9 cellular contexts compared by ENCODE assay signal in genomic region chr12:109428038-109428629, GRCh38. TPM values are rescaled to one million over a fixed set of nuclear protein-coding genes. Genes with fewer than 3 reads are reported as not detected.
DNase-seq lines count a peak whose midpoint lies in the region; ATAC-seq and TF ChIP-seq lines count a peak whose summit lies in the region.
"Had no signal": no experiment of that assay in that cellular context is flagged by ENCODE, and none has a peak within 500 bp of the region (broad histone marks: within the 10 kb centered on the region; RNA-seq: fewer than 3 reads in every experiment).

No MANE protein-coding gene starts in this region.

- DNase-seq in NCI-H1436 (lab: John Stamatoyannopoulos, UW) (peak; percentile 67), NCI-H1436 treated with DMSO at 0.1 percent for 48 hours (lab: John Stamatoyannopoulos, UW) (no peak), KBM-7 (peak; percentile 84), PC-9 (peak; percentile 50 to 67), fibroblast of mammary gland (ENCODE audit: low read depth) (peak; percentile 82), neural progenitor cell (ENCODE audit: low spot score) (peak; percentile 28), stomach (peak; percentile 81)
- DNase-seq in activated T-cell treated with anti-CD3 and anti-CD28 coated beads, Interleukin-2, amount 50 U/mL, for 4 hours: peak; percentile 70

- H3K36me3 ChIP-seq in PC-9 (ENCODE audit: low read depth): no peaks in the 10 kb centered on the region
- no peaks in the 10 kb centered on the region for H3K36me3 ChIP-seq in neural progenitor cell
- no peaks in the 10 kb centered on the region for H3K36me3 ChIP-seq in stomach
- H3K36me3 ChIP-seq: BLaER1 had no signal

- H3K9me3 Mint-ChIP-seq in activated T-cell treated with anti-CD3 and anti-CD28 coated beads, Interleukin-2, amount 50 U/mL, for 4 hours: no peaks in the 10 kb centered on the region
- peaks cover 4% of the 10 kb centered on the region for H3K9me3 Mint-ChIP-seq in neural progenitor cell

- WGBS in stomach, 5 donors: 19 to 22% (median 21%) methylated on average over 8 of the region's 8 CpGs

- ATAC-seq in activated T-cell treated with anti-CD3 and anti-CD28 coated beads, Interleukin-2, amount 50 U/mL, for 4 hours: peak; percentile 86 to 91

- H3K9ac ChIP-seq in neural progenitor cell: no peak overlapping the region
- H3K9ac ChIP-seq: BLaER1 had no signal

- BruUV-seq in PC-9 (replicated peaks; lab: Mats Ljungman, UMichigan): no TSS peak

- H4K20me1 ChIP-seq in PC-9 (ENCODE audit: insufficient read depth): no peaks in the 10 kb centered on the region
- H4K20me1 ChIP-seq in neural progenitor cell (ENCODE audit: low read depth): no peaks in the 10 kb centered on the region
- H4K20me1 ChIP-seq: BLaER1 had no signal

- peak; percentile 94 for TF ChIP-seq CTCF in PC-9 (conservative IDR thresholded peaks at IDR 0.05)
- peak; percentile 99 for TF ChIP-seq CTCF in fibroblast of mammary gland (conservative IDR thresholded peaks at IDR 0.05; ENCODE audit: control insufficient read depth, insufficient read depth, low read depth, low read length)
- TF ChIP-seq CTCF in neural progenitor cell (IDR thresholded peaks at IDR 0.05): peak; percentile 75
- TF ChIP-seq CTCF in stomach (IDR thresholded peaks at IDR 0.05): peak in 6 of 7 experiments; percentile 19 to 93 (median 86)

- H3K4me2 ChIP-seq in PC-9 (no peak overlapping the region), neural progenitor cell (no peak overlapping the region)
- H3K4me2 ChIP-seq: BLaER1 had no signal

- in situ Hi-C loops in KBM-7 (cut with MboI; ENCODE audit: low pct_unique_long_range_greater_than_20kb, low sequenced_read_pairs): no loop called here

- H3K4me3 ChIP-seq in PC-9 (no peak overlapping the region), fibroblast of mammary gland (ENCODE audit: control insufficient read depth, low read depth, low read length) (no peak overlapping the region), neural progenitor cell (no peak overlapping the region), stomach (no peak overlapping the region)
- H3K4me3 ChIP-seq: BLaER1 had no signal

- POLR2A ChIA-PET in PC-9 (lab: Charles Lee; ENCODE audit: unreplicated experiment): interaction anchor here (0.6 kb wide), 2 partner anchors 46 to 66 kb away, joined by 3 to 7 read pairs; no protein-coding TSS in a partner anchor

- H2AFZ ChIP-seq in PC-9 (no peak overlapping the region), neural progenitor cell (replicated peaks) (no peak overlapping the region)

- H3K4me1 Mint-ChIP-seq in activated T-cell treated with anti-CD3 and anti-CD28 coated beads, Interleukin-2, amount 50 U/mL, for 4 hours (ENCODE audit: low read depth): peaks cover 5% of the 10 kb centered on the region
- H3K4me1 Mint-ChIP-seq in neural progenitor cell: peaks cover 8% of the 10 kb centered on the region

- H3K79me2 ChIP-seq in PC-9 (ENCODE audit: low read depth) (no peaks in the 10 kb centered on the region), neural progenitor cell (ENCODE audit: low read depth) (no peaks in the 10 kb centered on the region)

- no peaks in the 10 kb centered on the region for H3K9me2 ChIP-seq in PC-9 (ENCODE audit: insufficient read depth)

- H3K27me3 Mint-ChIP-seq in activated T-cell treated with anti-CD3 and anti-CD28 coated beads, Interleukin-2, amount 50 U/mL, for 4 hours (ENCODE audit: low read depth): peaks cover 9% of the 10 kb centered on the region
- H3K27me3 Mint-ChIP-seq in neural progenitor cell (ENCODE audit: insufficient read depth, low read depth): peaks cover 14% of the 10 kb centered on the region

- H3K9me3 ChIP-seq in PC-9 (ENCODE audit: insufficient read depth, low read depth) (no peaks in the 10 kb centered on the region), neural progenitor cell (ENCODE audit: low read depth) (no peaks in the 10 kb centered on the region), stomach (no peaks in the 10 kb centered on the region)
- H3K9me3 ChIP-seq: BLaER1 had no signal

- H3K27ac Mint-ChIP-seq in neural progenitor cell: no peak overlapping the region

- no peak for TF ChIP-seq EP300 in stomach (IDR thresholded peaks at IDR 0.05)

- H3K27ac ChIP-seq in PC-9 (no peak overlapping the region), neural progenitor cell (no peak overlapping the region), stomach (no peak overlapping the region)
- H3K27ac ChIP-seq: BLaER1 had no signal

- H3K4me3 Mint-ChIP-seq in activated T-cell treated with anti-CD3 and anti-CD28 coated beads, Interleukin-2, amount 50 U/mL, for 4 hours: no peak overlapping the region
- no peak overlapping the region for H3K4me3 Mint-ChIP-seq in neural progenitor cell

- H3K36me3 Mint-ChIP-seq in activated T-cell treated with anti-CD3 and anti-CD28 coated beads, Interleukin-2, amount 50 U/mL, for 4 hours (ENCODE audit: insufficient read depth): no peaks in the 10 kb centered on the region
- peaks cover 1% of the 10 kb centered on the region for H3K36me3 Mint-ChIP-seq in neural progenitor cell

- peaks cover 17% of the 10 kb centered on the region; the same call in 1 of the 2 replicates for H3K27me3 ChIP-seq in PC-9 (ENCODE audit: insufficient read depth, low read depth)
- H3K27me3 ChIP-seq in neural progenitor cell: no peaks in the 10 kb centered on the region
- peaks cover 0 to 5% (median 0%) of the 10 kb centered on the region in 3 donors for H3K27me3 ChIP-seq in stomach
- H3K27me3 ChIP-seq: BLaER1 had no signal

- CTCF ChIA-PET in PC-9 (lab: Charles Lee): interaction anchor here (0.5 to 1.1 kb wide), 8 partner anchors 35 to 417 kb away, joined by 3 to 12 read pairs (median 4); no protein-coding TSS in a partner anchor

- no peak for TF ChIP-seq POLR2A in stomach (IDR thresholded peaks at IDR 0.05)

- H3K4me1 ChIP-seq in PC-9 (replicated peaks; ENCODE audit: insufficient read depth) (no peaks in the 10 kb centered on the region), neural progenitor cell (no peaks in the 10 kb centered on the region), stomach (peaks cover 0 to 13% (median 6%) of the 10 kb centered on the region in 4 donors)

- intact Hi-C loops in PC-9 (cut with micrococcal nuclease; ENCODE audit: unreplicated experiment) (loop anchor here (1.0 kb wide), 1 partner anchor 347 kb away; no protein-coding TSS in a partner anchor), stomach (cut with DNase I; ENCODE audit: low total_unique reads) (loop anchor here (10.0 kb wide), 1 partner anchor 57 kb away; no protein-coding TSS in a partner anchor)

- H3F3A ChIP-seq in PC-9 (ENCODE audit: insufficient read depth, low read depth) (no peaks in the 10 kb centered on the region), neural progenitor cell (ENCODE audit: low read depth) (no peaks in the 10 kb centered on the region)

RNA-seq across cellular contexts. Expression of gene KCTD10, which starts 49.0 kb away (rescaled TPM):
- total RNA-seq in PC-9 (2021): 37.4 and 45.9 TPM in 2 replicates
- total RNA-seq in activated T-cell treated with anti-CD3 and anti-CD28 coated beads, Interleukin-2, amount 50 U/mL, for 4 hours: 10 to 100 TPM; 42.7 to 47.3 (median 45.4) TPM
- total RNA-seq in neural progenitor cell (ENCODE audit: low replicate concordance): 40.9 and 57.5 TPM in 2 replicates
- total RNA-seq in stomach: 100 to 1,000 TPM in 1 of 5 donors, 10 to 100 TPM in 4; 19.6 to 156 (median 48.7) TPM
- polyA plus RNA-seq in stomach: 10 to 100 TPM; 12.1 to 36.5 (median 33.6) TPM

RNA-seq across cellular contexts. Expression of gene UBE3B, which starts 49.3 kb away (rescaled TPM):
- total RNA-seq in PC-9 (2021) (45.4 and 48.0 TPM in 2 replicates), neural progenitor cell (ENCODE audit: low replicate concordance) (28.4 and 33.7 TPM in 2 replicates), stomach (100 to 1,000 TPM in 1 of 5 donors, 10 to 100 TPM in 4; 10.5 to 104 (median 48.1) TPM)
- total RNA-seq in activated T-cell treated with anti-CD3 and anti-CD28 coated beads, Interleukin-2, amount 50 U/mL, for 4 hours: 10 to 100 TPM; 24.1 to 25.4 (median 24.4) TPM
- 10 to 100 TPM in 2 of 3 donors, 1 to 10 TPM in 1; 9.4 to 13.1 (median 11.5) TPM for polyA plus RNA-seq in stomach
